Comparison of ENCODE assay signal across 18 cellular contexts in genomic region chr7:51022821-51023220, GRCh38.
DNase-seq lines count a peak whose midpoint lies in the region; ATAC-seq and TF ChIP-seq lines count a peak whose summit lies in the region.
"Had no signal": no experiment of that assay in that cellular context is flagged by ENCODE, and none has a peak within 500 bp of the region (broad histone marks: within the 10 kb centered on the region; RNA-seq: fewer than 3 reads in every experiment).

No MANE protein-coding gene starts in this region.

- H2AFZ ChIP-seq in trophoblast cell (ENCODE audit: insufficient read depth, low read length, poor library complexity) = no peak overlapping the region

- TF ChIP-seq CTCF in colonic mucosa (IDR thresholded peaks at IDR 0.05) = no peak

- H2BK12ac ChIP-seq in trophoblast cell (ENCODE audit: low read length) = no peak overlapping the region

- H3K4me1 ChIP-seq in trophoblast cell (ENCODE audit: control insufficient read depth in 1 of 2, insufficient read depth in 2 of 2, low read length in 2 of 2) (peaks cover 0 to under 1% of the 10 kb centered on the region in 2 experiments), colonic mucosa (no peaks in the 10 kb centered on the region)
- H3K4me1 ChIP-seq: A549, HAP-1 had no signal

- no peak overlapping the region for H3K4ac ChIP-seq in trophoblast cell (ENCODE audit: low read depth, low read length)

- ATAC-seq in left cardiac atrium (no peak), left lobe of liver (no peak)
- ATAC-seq: A549 had no signal

- H2AK5ac ChIP-seq in trophoblast cell (ENCODE audit: low read length) = no peak overlapping the region

- H3K18ac ChIP-seq in trophoblast cell (ENCODE audit: low read length) = no peak overlapping the region

- H4K12ac ChIP-seq in trophoblast cell (ENCODE audit: low read depth, low read length) = no peak overlapping the region

- H3K27ac ChIP-seq in trophoblast cell (ENCODE audit: low read depth, low read length) = no peak overlapping the region
- no peak overlapping the region for H3K27ac ChIP-seq in colonic mucosa
- H3K27ac ChIP-seq: A549 had no signal

- peaks cover 0 to under 1% of the 10 kb centered on the region in 2 experiments for H3K36me3 ChIP-seq in trophoblast cell (ENCODE audit: control insufficient read depth in 1 of 2, insufficient read depth in 2 of 2, low read length in 2 of 2)
- H3K36me3 ChIP-seq in colonic mucosa = no peaks in the 10 kb centered on the region
- H3K36me3 ChIP-seq: HAP-1 had no signal

- no peak overlapping the region for H3K14ac ChIP-seq in trophoblast cell (ENCODE audit: low read length)

- H3K27me3 ChIP-seq in trophoblast cell (ENCODE audit: insufficient read depth, low read length) = no peaks in the 10 kb centered on the region
- no peaks in the 10 kb centered on the region for H3K27me3 ChIP-seq in colonic mucosa

- no peak overlapping the region for H4K8ac ChIP-seq in trophoblast cell (ENCODE audit: low read depth, low read length)

- H3K23ac ChIP-seq in trophoblast cell (ENCODE audit: low read length) = no peak overlapping the region

- no peaks in the 10 kb centered on the region for H3K79me1 ChIP-seq in trophoblast cell (ENCODE audit: low read length)

- H4K91ac ChIP-seq in trophoblast cell (ENCODE audit: low read depth, low read length) = no peak overlapping the region

- no peak overlapping the region for H3K4me2 ChIP-seq in trophoblast cell (ENCODE audit: low read length)
- H3K4me2 ChIP-seq: A549 had no signal

- DNase-seq in cardiac septum (ENCODE audit: low spot score) (peak; percentile 22), left cardiac atrium (no peak), left lobe of liver (ENCODE audit: low spot score) (peak; percentile 15), trophoblast cell (peak; percentile 59 to 87), HUDEP-2 (lab: John Stamatoyannopoulos, UW; ENCODE audit: unreplicated experiment in 76 of 76) (no peak), colonic mucosa (no peak)
- DNase-seq in stimulated activated CD4-positive, alpha-beta T cell treated with anti-CD3 and anti-CD28 coated beads, Interleukin-4, amount 100 ng/mL, for 4 hours = no peak
- DNase-seq: 8988T, C1 segment of cervical spinal cord, Calu3, COR-L47, DMS53, DMS79 treated with DMSO at 0.1 percent for 48 hours, GF-D8, GOT3, HFFc6 had no signal

- WGBS in trophoblast cell (ENCODE audit: extremely low coverage, insufficient coverage, insufficient read length) = no CpG with 5 or more reads among the region's 6 CpGs

- H3K9ac ChIP-seq in trophoblast cell (ENCODE audit: low read length) = no peak overlapping the region
- no peak overlapping the region for H3K9ac ChIP-seq in colonic mucosa (ENCODE audit: low read depth in 2 of 2, low read length in 2 of 2)

- intact Hi-C loops in cardiac septum (cut with DNase I) = no loop called here
- intact Hi-C loops in left cardiac atrium (cut with DNase I) = no loop called here
- intact Hi-C loops in colonic mucosa (cut with DNase I) = loop anchor here (10.0 kb wide), 1 partner anchor 58 kb away; no protein-coding TSS in a partner anchor

- H3K4me3 ChIP-seq in trophoblast cell (ENCODE audit: low read depth, low read length) (no peak overlapping the region), colonic mucosa (no peak overlapping the region)
- H3K4me3 ChIP-seq: A549, HAP-1 had no signal

- no peak overlapping the region for H2BK120ac ChIP-seq in trophoblast cell (ENCODE audit: insufficient read depth, low read length, poor library complexity)

- no peaks in the 10 kb centered on the region for H3K79me2 ChIP-seq in trophoblast cell (ENCODE audit: control insufficient read depth, insufficient read depth, low read length, poor library complexity)

- H3K9me3 ChIP-seq in trophoblast cell (ENCODE audit: insufficient read depth, low read depth, low read length) = no peaks in the 10 kb centered on the region
- H3K9me3 ChIP-seq in colonic mucosa = no peaks in the 10 kb centered on the region
- H3K9me3 ChIP-seq: A549, HAP-1 had no signal

- no peak overlapping the region for H2BK5ac ChIP-seq in trophoblast cell (ENCODE audit: low read depth, low read length, poor library complexity)

Comparison
In these comparisons a context has a peak if more than half of its experiments do, and no peak if none do; other contexts are left out.
1. DNase-seq: peak in cardiac septum (single experiment), left lobe of liver (single experiment) and trophoblast cell (2 of 2); none in left cardiac atrium (single experiment), HUDEP-2 (0 of 76), colonic mucosa (single experiment) and stimulated activated CD4-positive, alpha-beta T cell treated with anti-CD3 and anti-CD28 coated beads, Interleukin-4, amount 100 ng/mL, for 4 hours (0 of 2).